ENCODE assay signal across 29 cellular contexts in the genomic region with DNA sequence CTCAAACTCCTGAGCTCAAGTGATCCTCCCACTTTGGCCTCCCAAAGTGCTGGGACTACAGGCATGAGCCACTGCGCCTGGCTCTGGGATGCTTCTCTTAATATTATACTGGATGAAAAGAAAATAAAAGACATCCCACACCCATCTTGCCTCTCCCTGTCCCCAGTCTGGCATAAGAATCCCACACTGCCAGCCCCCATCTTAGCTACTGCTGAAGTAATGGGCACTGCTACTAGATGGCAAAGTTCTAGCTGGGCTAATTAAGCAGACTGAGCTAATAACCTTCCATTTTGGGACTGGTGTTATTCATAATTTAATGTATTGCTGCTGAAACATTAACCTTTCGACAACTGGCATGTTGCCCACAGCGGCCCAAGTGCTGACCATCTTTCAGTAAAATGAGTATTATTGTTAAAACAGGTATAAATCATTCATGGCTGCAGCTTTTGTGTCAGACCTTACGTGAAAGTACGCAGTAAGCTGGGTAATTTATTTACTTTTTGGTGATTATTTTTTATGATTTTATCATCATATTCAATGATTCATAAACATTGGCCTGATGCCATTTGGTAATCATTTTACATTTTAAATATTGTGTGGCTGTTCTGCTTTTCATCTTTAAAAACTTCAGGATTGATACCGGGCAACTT. TPM values are rescaled to one million over a fixed set of nuclear protein-coding genes. Genes with fewer than 3 reads are reported as not detected.
DNase-seq lines count a peak whose midpoint lies in the region; ATAC-seq, FAIRE-seq and TF ChIP-seq lines count a peak whose summit lies in the region.
"Had no signal": no experiment of that assay in that cellular context is flagged by ENCODE, and none has a peak within 500 bp of the region (broad histone marks: within the 10 kb centered on the region; RNA-seq: fewer than 3 reads in every experiment).

No MANE protein-coding gene starts in this region.

- FAIRE-seq in A549 (lab: Jason Lieb, UNC), result no peak
- FAIRE-seq: astrocyte, GM12878 had no signal

- H3K14ac ChIP-seq in mesenchymal stem cell (ENCODE audit: low read length in 2 of 2), result no peak overlapping the region

- CTCF ChIA-PET in A549 (lab: Yijun Ruan, JAX), result interaction anchor here (0.6 to 1.8 kb wide), 5 partner anchors 13 to 529 kb away, joined by 3 to 5 read pairs (median 4); no protein-coding TSS in a partner anchor
- CTCF ChIA-PET in HEK293 (lab: Yijun Ruan, JAX), result interaction anchor here (0.6 to 1.2 kb wide), 8 partner anchors 28 to 724 kb away, joined by 3 to 6 read pairs (median 4); no protein-coding TSS in a partner anchor
- CTCF ChIA-PET in SK-N-SH (lab: Yijun Ruan, JAX), result interaction anchor here (0.6 to 1.5 kb wide), 9 partner anchors 12 to 860 kb away, joined by 3 to 4 read pairs (median 3); no protein-coding TSS in a partner anchor

- H3K27ac ChIP-seq in A549, result peak overlapping the region; percentile 82 to 85
- peak overlapping the region; percentile 86 for H3K27ac ChIP-seq in HEK293 (ENCODE audit: extremely low read depth, low read depth, low read length)
- H3K27ac ChIP-seq in SK-N-SH (ENCODE audit: low read depth in 2 of 2, low read length in 1 of 2), result peak overlapping the region in 1 of 2 experiments; percentile 14; a peak in 1 of 4 replicates
- H3K27ac ChIP-seq in mesenchymal stem cell (ENCODE audit: low read length, poor library complexity, severe bottlenecking), result no peak overlapping the region
- H3K27ac ChIP-seq in ovary, result no peak overlapping the region
- H3K27ac ChIP-seq: left ventricle myocardium inferior, neutrophil, skin epidermis, testis had no signal

- no peak overlapping the region for H4K91ac ChIP-seq in mesenchymal stem cell (ENCODE audit: low read length)

- H3K23ac ChIP-seq in mesenchymal stem cell (ENCODE audit: low read length in 2 of 2), result no peak overlapping the region

- H3K79me2 ChIP-seq in SK-N-SH (ENCODE audit: insufficient read depth), result no peaks in the 10 kb centered on the region

- no peak overlapping the region for H2BK120ac ChIP-seq in mesenchymal stem cell (ENCODE audit: low read depth, low read length)

- no peak overlapping the region for H2AFZ ChIP-seq in SK-N-SH (ENCODE audit: low read depth)
- H2AFZ ChIP-seq in mesenchymal stem cell (ENCODE audit: low read depth, low read length), result no peak overlapping the region

- intact Hi-C loops in ovary (cut with DNase I), result no loop called here

- H2BK15ac ChIP-seq in mesenchymal stem cell (ENCODE audit: low read depth, poor library complexity, severe bottlenecking), result no peak overlapping the region

- no peak overlapping the region for H3K4ac ChIP-seq in mesenchymal stem cell (ENCODE audit: low read depth in 1 of 2, low read length in 2 of 2)

- H3K27me3 ChIP-seq in SK-N-SH (ENCODE audit: insufficient read depth), result no peaks in the 10 kb centered on the region
- peaks cover 0 to 11% of the 10 kb centered on the region in 2 experiments for H3K27me3 ChIP-seq in mesenchymal stem cell (ENCODE audit: control insufficient read depth in 1 of 2, insufficient read depth in 1 of 2, low read length in 2 of 2)
- H3K27me3 ChIP-seq in ovary, result no peaks in the 10 kb centered on the region
- H3K27me3 ChIP-seq: neutrophil, testis had no signal

- H3K4me2 ChIP-seq in A549 (peak overlapping the region; percentile 76), SK-N-SH (peak overlapping the region; percentile 30; the same call in 1 of the 2 replicates), mesenchymal stem cell (ENCODE audit: low read length, poor library complexity, severe bottlenecking) (no peak overlapping the region)

- H2AK5ac ChIP-seq in mesenchymal stem cell (ENCODE audit: low read length, severe bottlenecking), result no peak overlapping the region

- H3K9ac ChIP-seq in SK-N-SH, result no peak overlapping the region
- peak overlapping the region; percentile 41 for H3K9ac ChIP-seq in mesenchymal stem cell (ENCODE audit: low read length)

- peak in 1 of 2 experiments; percentile 80 for DNase-seq in A549 (ENCODE audit: low read depth in 1 of 2, low spot score in 1 of 2)
- DNase-seq in SK-N-SH, result peak; percentile 41
- no peak for DNase-seq in mesenchymal stem cell
- no peak for DNase-seq in ovary
- no peak for DNase-seq in stimulated activated CD4-positive, alpha-beta T cell treated with anti-CD3 and anti-CD28 coated beads, Interleukin-2, amount 100 ng/mL, for 24 hours
- DNase-seq in left lobe of liver (ENCODE audit: low spot score), result no peak
- DNase-seq: activated CD4-positive, alpha-beta T cell treated with anti-CD3 and anti-CD28 coated beads for 4 hours; activated naive CD4-positive, alpha-beta T cell treated with anti-CD3 and anti-CD28 coated beads, Interleukin-2, amount 50 U/mL, for 16 hours; activated T-cell treated with anti-CD3 and anti-CD28 coated beads, Interleukin-2, amount 50 U/mL, for 48 hours; CD4-positive, alpha-beta T cell; DMS53; erythroblast; foreskin melanocyte; HFFc6; Kasumi-1; left ventricle myocardium inferior; mucosa of descending colon; NCI-H774; SIG-M5; stimulated activated CD4-positive, alpha-beta T cell treated with anti-CD3 and anti-CD28 coated beads, Interleukin-2, amount 100 ng/mL, for 48 hours; stimulated activated naive B cell treated with anti-CD40 and anti-IgM and Interleukin-4, amounts not matched to agents 10 μg/mL and 1 μg/mL and 100 μg/mL, for 72 hours; T-helper 1 cell; testis had no signal

- peak; percentile 54 to 77 for ATAC-seq in A549
- ATAC-seq in GM21619 (IDR thresholded peaks at IDR 0.05; ENCODE audit: unreplicated experiment), result no peak
- no peak for ATAC-seq in left lobe of liver
- ATAC-seq: GM12878 had no signal

- H3K4me3 ChIP-seq in A549, result peak overlapping the region; percentile 12; the same call in 1 of the 3 replicates
- H3K4me3 ChIP-seq in HEK293 (ENCODE audit: low read depth, low read length), result no peak overlapping the region
- H3K4me3 ChIP-seq in SK-N-SH (ENCODE audit: low read depth in 2 of 2, low read length in 1 of 2), result no peak overlapping the region
- no peak overlapping the region for H3K4me3 ChIP-seq in mesenchymal stem cell (ENCODE audit: insufficient read depth in 1 of 2, low read depth in 1 of 2, low read length in 2 of 2)
- no peak overlapping the region for H3K4me3 ChIP-seq in ovary
- H3K4me3 ChIP-seq: GM12878, left ventricle myocardium inferior, mucosa of descending colon, skin epidermis, testis had no signal

- peak; percentile 75 to 82; a peak in 3 of 5 replicates for TF ChIP-seq EP300 in A549 (IDR thresholded peaks at IDR 0.05)
- TF ChIP-seq EP300 in SK-N-SH (IDR thresholded peaks at IDR 0.05; ENCODE audit: borderline replicate concordance in 1 of 2, low read depth in 1 of 2, low read length in 1 of 2), result no peak
- TF ChIP-seq EP300 in ovary (IDR thresholded peaks at IDR 0.05), result no peak

- no peaks in the 10 kb centered on the region for H3F3A ChIP-seq in SK-N-SH (replicated peaks; ENCODE audit: insufficient read depth)

- H3K4me1 ChIP-seq in A549 (peaks cover 36% of the 10 kb centered on the region), HEK293 (ENCODE audit: control insufficient read depth, insufficient read depth, low read length) (peaks cover 31% of the 10 kb centered on the region), SK-N-SH (ENCODE audit: control insufficient read depth in 1 of 2, insufficient read depth in 2 of 2, low read depth in 1 of 2, low read length in 1 of 2) (peaks cover 10 to 21% of the 10 kb centered on the region in 2 experiments; a peak in 3 of 4 replicates), mesenchymal stem cell (ENCODE audit: control insufficient read depth, insufficient read depth, low read depth, low read length) (peaks cover 3% of the 10 kb centered on the region), ovary (ENCODE audit: insufficient read depth) (no peaks in the 10 kb centered on the region)

- TF ChIP-seq POLR2A in A549 (IDR thresholded peaks at IDR 0.05; ENCODE audit: low read length) (no peak), ovary (IDR thresholded peaks at IDR 0.05) (no peak)

- no peak overlapping the region for H3K18ac ChIP-seq in mesenchymal stem cell (ENCODE audit: low read depth in 1 of 2, low read length in 2 of 2)

- TF ChIP-seq CTCF in A549 (IDR thresholded peaks at IDR 0.05) (no peak), HEK293 (tag by site-specific recombination; IDR thresholded peaks at IDR 0.05) (no peak), SK-N-SH (IDR thresholded peaks at IDR 0.05) (no peak), ovary (IDR thresholded peaks at IDR 0.05) (no peak)

- no peak overlapping the region for H4K8ac ChIP-seq in mesenchymal stem cell (ENCODE audit: low read length)

- no peak overlapping the region for H2BK5ac ChIP-seq in mesenchymal stem cell (ENCODE audit: low read depth, low read length, poor library complexity, severe bottlenecking)

- H4K20me1 ChIP-seq in SK-N-SH (ENCODE audit: insufficient read depth), result no peaks in the 10 kb centered on the region

- 6% methylated on average over 6 of the region's 6 CpGs for WGBS in A549 (ENCODE audit: missing lambda C conversion rate)
- WGBS in SK-N-SH (ENCODE audit: low lambda C conversion rate), result 23% methylated on average over 6 of the region's 6 CpGs
- WGBS in mesenchymal stem cell, result 100% methylated on average over 3 of the region's 6 CpGs
- WGBS in ovary, 3 donors, result 36 to 45% (median 36%) methylated on average over 6 of the region's 6 CpGs

- TF ChIP-seq RAD21 in A549 (conservative IDR thresholded peaks at IDR 0.05 in 1 of 2, IDR thresholded peaks at IDR 0.05 in 1 of 2) (no peak), SK-N-SH (IDR thresholded peaks at IDR 0.05; ENCODE audit: low read length) (no peak)

- H3K9me3 ChIP-seq in A549 (no peaks in the 10 kb centered on the region), HEK293 (ENCODE audit: control insufficient read depth, insufficient read depth, low read depth, low read length) (no peaks in the 10 kb centered on the region), SK-N-SH (no peaks in the 10 kb centered on the region), mesenchymal stem cell (ENCODE audit: control insufficient read depth, low read length) (no peaks in the 10 kb centered on the region), ovary (no peaks in the 10 kb centered on the region)
- H3K9me3 ChIP-seq: left ventricle myocardium inferior, mucosa of descending colon, neutrophil, testis had no signal

- POLR2A ChIA-PET in A549 (lab: Yijun Ruan, JAX) (interaction anchor here (1.0 to 2.3 kb wide), 4 partner anchors 13 to 137 kb away, joined by 4 to 13 read pairs (median 9); no protein-coding TSS in a partner anchor), HEK293 (lab: Yijun Ruan, JAX) (interaction anchor here (0.9 to 1.6 kb wide), 3 partner anchors 15 to 40 kb away, joined by 3 to 4 read pairs (median 3); no protein-coding TSS in a partner anchor), SK-N-SH (lab: Yijun Ruan, JAX) (interaction anchor here (0.6 kb wide), 2 partner anchors 24 to 1545 kb away, joined by 3 read pairs; no protein-coding TSS in a partner anchor)

- H3K36me3 ChIP-seq in HEK293 (ENCODE audit: control insufficient read depth in 2 of 2, insufficient read depth in 1 of 2, low read length in 2 of 2) (no peaks in the 10 kb centered on the region), SK-N-SH (replicated peaks in 1 of 2; ENCODE audit: control insufficient read depth in 1 of 2, insufficient read depth in 2 of 2, low read length in 1 of 2) (no peaks in the 10 kb centered on the region), mesenchymal stem cell (ENCODE audit: control insufficient read depth in 1 of 2, insufficient read depth in 2 of 2, low read depth in 1 of 2, low read length in 2 of 2) (no peaks in the 10 kb centered on the region), ovary (no peaks in the 10 kb centered on the region)
- H3K36me3 ChIP-seq: left ventricle myocardium inferior, neutrophil had no signal

- H3K9me2 ChIP-seq in SK-N-SH, result no peaks in the 10 kb centered on the region

- no peaks in the 10 kb centered on the region for H3K79me1 ChIP-seq in mesenchymal stem cell (replicated peaks; ENCODE audit: low read length, poor library complexity, severe bottlenecking)

- H2BK12ac ChIP-seq in mesenchymal stem cell (ENCODE audit: low read length in 2 of 2), result no peak overlapping the region

RNA-seq across cellular contexts. Expression of gene ZFHX3, which starts 47.3 kb away (rescaled TPM):
- 6.5 and 11.0 TPM in 2 replicates for polyA plus RNA-seq in A549 (2011; rRNA removed)
- polyA plus RNA-seq in A549 (2012; cell fraction: cytosol; rRNA removed), result 2.9 and 4.0 TPM in 2 replicates
- polyA plus RNA-seq in A549 (2012; cell fraction: nucleus; rRNA removed), result 4.6 and 5.1 TPM in 2 replicates
- 3.9 to 4.0 TPM (median 3.9 TPM) in 3 replicates for polyA plus RNA-seq in A549 (2017; fragmentation: RNase III; extraction: RNeasy Plus Mini Kit Qiagen cat#74134 plus additional on column Dnase treatment)
- polyA minus RNA-seq in A549 (2011; rRNA and poly(A)+ RNA removed), result 25.9 and 28.7 TPM in 2 replicates
- polyA plus RNA-seq in SK-N-SH (2012; rRNA removed), result 1.9 and 2.0 TPM in 2 replicates
- 1.9 and 2.0 TPM in 2 replicates for polyA plus RNA-seq in SK-N-SH (2012; cell fraction: cytosol; rRNA removed)
- polyA plus RNA-seq in SK-N-SH (2012; cell fraction: nucleus; rRNA removed), result 4.1 and 5.0 TPM in 2 replicates
- polyA plus RNA-seq in mesenchymal stem cell (2013, experiment 1 of 2), result 5.1 TPM
- polyA plus RNA-seq in mesenchymal stem cell (2013, experiment 2 of 2), result 4.5 TPM
- total RNA-seq in ovary, result 10 to 100 TPM in 5 of 7 donors, 1 to 10 TPM in 2; 5.5 to 17.6 (median 12.6) TPM
- polyA plus RNA-seq in ovary, result 1 to 10 TPM; 3.4 to 6.5 TPM
- 8.9 TPM for total RNA-seq in left lobe of liver

Comparison
In these comparisons a context has a peak if more than half of its experiments do, and no peak if none do; other contexts are left out.
1. ATAC-seq: peak in A549 (2 of 2); none in GM21619 (single experiment) and left lobe of liver (single experiment).
2. H3K27ac ChIP-seq: peak in A549 (2 of 2) and HEK293 (single experiment); none in mesenchymal stem cell (single experiment) and ovary (0 of 2).